Comparison of ENCODE assay signal across 8 cellular contexts in the genomic region with DNA sequence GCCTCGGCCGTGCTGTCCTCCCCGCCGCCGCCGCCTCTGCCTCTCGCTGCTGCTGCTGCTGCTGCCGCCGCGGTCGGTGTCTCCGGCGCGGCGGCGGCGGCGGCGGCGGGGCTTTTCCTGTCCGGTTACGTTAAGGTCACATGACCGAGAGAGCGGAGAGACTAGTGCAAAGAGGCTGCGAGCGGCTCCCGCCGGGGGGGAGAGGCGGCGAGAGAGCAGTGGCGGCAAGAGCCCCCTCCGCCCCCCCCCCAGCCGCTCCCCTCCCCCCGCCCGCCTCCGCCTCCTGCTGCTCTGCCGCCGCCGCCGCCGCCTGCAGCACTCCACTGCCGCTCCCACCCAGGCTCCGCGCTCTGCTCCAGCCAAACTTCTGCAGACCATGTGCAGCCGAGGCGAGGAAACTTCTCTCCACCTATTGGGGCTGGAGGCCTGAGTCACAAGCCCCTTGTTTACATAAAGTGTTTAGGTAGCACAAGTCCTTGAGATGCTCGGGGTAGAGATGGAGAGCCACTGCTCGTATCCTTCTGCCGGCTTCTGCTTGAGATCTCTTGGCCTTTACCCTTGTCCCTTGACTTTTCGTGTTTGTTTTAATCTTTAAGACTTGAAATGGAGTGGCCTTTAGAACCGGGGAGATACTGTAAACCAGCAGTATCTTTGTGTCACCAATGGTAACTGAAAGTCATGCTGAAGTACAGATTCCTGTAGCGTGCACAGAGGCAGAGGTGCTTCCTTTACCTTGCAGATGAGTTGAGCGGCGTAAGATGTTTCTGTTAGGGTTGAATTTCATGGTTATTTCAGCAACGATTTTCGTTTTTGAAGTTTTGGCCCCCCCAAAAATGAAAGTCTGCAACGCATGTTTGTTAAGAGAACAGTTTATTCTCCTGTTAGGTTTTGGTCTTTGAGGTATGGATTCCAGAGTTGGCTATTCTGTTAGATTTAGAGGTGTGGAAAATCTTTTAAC. TPM values are rescaled to one million over a fixed set of nuclear protein-coding genes. Genes with fewer than 3 reads are reported as not detected.
A peak's percentile ranks its signal among the peaks of the same experiment; 100 is the strongest.
DNase-seq lines count a peak whose midpoint lies in the region; ATAC-seq and TF ChIP-seq lines count a peak whose summit lies in the region.

A gene with protein sequence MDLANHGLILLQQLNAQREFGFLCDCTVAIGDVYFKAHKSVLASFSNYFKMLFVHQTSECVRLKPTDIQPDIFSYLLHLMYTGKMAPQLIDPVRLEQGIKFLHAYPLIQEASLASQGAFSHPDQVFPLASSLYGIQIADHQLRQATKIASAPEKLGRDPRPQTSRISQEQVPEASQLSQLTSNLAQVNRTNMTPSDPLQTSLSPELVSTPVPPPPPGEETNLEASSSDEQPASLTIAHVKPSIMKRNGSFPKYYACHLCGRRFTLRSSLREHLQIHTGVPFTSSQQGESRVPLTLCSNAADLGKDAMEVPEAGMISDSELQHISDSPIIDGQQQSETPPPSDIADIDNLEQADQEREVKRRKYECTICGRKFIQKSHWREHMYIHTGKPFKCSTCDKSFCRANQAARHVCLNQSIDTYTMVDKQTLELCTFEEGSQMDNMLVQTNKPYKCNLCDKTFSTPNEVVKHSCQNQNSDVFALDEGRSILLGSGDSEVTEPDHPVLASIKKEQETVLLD (minus strand): TSS at position 89 of the 958 bp plus-strand sequence. CDS start 17,922 bp downstream, outside the sequence.

- WGBS in endodermal cell (ENCODE audit: insufficient coverage in 1 of 2, insufficient read length in 1 of 2), 2 experiments: 1 to 3% methylated on average over 9 to 49 of the region's 57 CpGs

- TF ChIP-seq CTCF in 22Rv1 (IDR thresholded peaks at IDR 0.05) (no peak), endodermal cell (conservative IDR thresholded peaks at IDR 0.05) (no peak)

- H3K4me3 ChIP-seq in endodermal cell (ENCODE audit: low read length): peak within 1 kb of the TSS; percentile 97

- peak; percentile 57 for DNase-seq in NOMO-1 treated with DMSO at 0.1 percent for 48 hours (lab: John Stamatoyannopoulos, UW; ENCODE audit: unreplicated experiment)
- DNase-seq in activated CD8-positive, alpha-beta memory T cell treated with anti-CD3 and anti-CD28 coated beads, Interleukin-2, amount 10 ng/mL, durations not matched to agents 7 days and 5 days: peak; percentile 83
- DNase-seq in endodermal cell: peak; percentile 90
- DNase-seq in mesenteric fat pad (ENCODE audit: low spot score): peak; percentile 91
- peak; percentile 55 for DNase-seq in stimulated activated CD8-positive, alpha-beta memory T cell treated with anti-CD3 and anti-CD28 coated beads, Interleukin-12 subunit alpha, Interleukin-12 subunit beta, amount 100 ng/mL, for 4 hours (ENCODE audit: low read depth)

- peak within 1 kb of the TSS; percentile 96 for H3K27ac Mint-ChIP-seq in activated CD8-positive, alpha-beta memory T cell treated with anti-CD3 and anti-CD28 coated beads, Interleukin-2, amount 10 ng/mL, durations not matched to agents 7 days and 5 days
- H3K27ac Mint-ChIP-seq in endodermal cell: peak within 1 kb of the TSS; percentile 90

- no peaks in the 10 kb centered on the region for H3K27me3 ChIP-seq in endodermal cell (ENCODE audit: control insufficient read depth, insufficient read depth, low read length, poor library complexity, severe bottlenecking)

- peaks cover 54% of the 10 kb centered on the region for H3K4me1 Mint-ChIP-seq in activated CD8-positive, alpha-beta memory T cell treated with anti-CD3 and anti-CD28 coated beads, Interleukin-2, amount 10 ng/mL, durations not matched to agents 7 days and 5 days
- peaks cover 37% of the 10 kb centered on the region for H3K4me1 Mint-ChIP-seq in endodermal cell

- peaks cover 44% of the 10 kb centered on the region for H3K36me3 ChIP-seq in endodermal cell (ENCODE audit: control insufficient read depth, insufficient read depth, low read length)

- ATAC-seq in GM18511 (IDR thresholded peaks at IDR 0.05; ENCODE audit: unreplicated experiment) (peak; percentile 19), HG03342 (IDR thresholded peaks at IDR 0.05; ENCODE audit: unreplicated experiment) (peak; percentile 24)
- peak; percentile 15 for ATAC-seq in activated CD8-positive, alpha-beta memory T cell treated with anti-CD3 and anti-CD28 coated beads, Interleukin-2, amount 10 ng/mL, durations not matched to agents 7 days and 5 days

- peak within 1 kb of the TSS; percentile 92 for H3K4me3 Mint-ChIP-seq in activated CD8-positive, alpha-beta memory T cell treated with anti-CD3 and anti-CD28 coated beads, Interleukin-2, amount 10 ng/mL, durations not matched to agents 7 days and 5 days
- peak within 1 kb of the TSS; percentile 81 for H3K4me3 Mint-ChIP-seq in endodermal cell

- H3K27ac ChIP-seq in 22Rv1: peak within 1 kb of the TSS; percentile 100
- H3K27ac ChIP-seq in endodermal cell (ENCODE audit: low read depth, low read length): peak within 1 kb of the TSS; percentile 100

- no peaks in the 10 kb centered on the region for H3K9me3 Mint-ChIP-seq in activated CD8-positive, alpha-beta memory T cell treated with anti-CD3 and anti-CD28 coated beads, Interleukin-2, amount 10 ng/mL, durations not matched to agents 7 days and 5 days (ENCODE audit: low read depth)
- H3K9me3 Mint-ChIP-seq in endodermal cell: no peaks in the 10 kb centered on the region

- H3K27me3 Mint-ChIP-seq in activated CD8-positive, alpha-beta memory T cell treated with anti-CD3 and anti-CD28 coated beads, Interleukin-2, amount 10 ng/mL, durations not matched to agents 7 days and 5 days: no peaks in the 10 kb centered on the region
- H3K27me3 Mint-ChIP-seq in endodermal cell (ENCODE audit: insufficient read depth): no peaks in the 10 kb centered on the region

- no peaks in the 10 kb centered on the region for H3K9me3 ChIP-seq in endodermal cell (ENCODE audit: control insufficient read depth, low read length)

- peaks cover 4% of the 10 kb centered on the region for H3K4me1 ChIP-seq in endodermal cell (ENCODE audit: control insufficient read depth, insufficient read depth, low read length)

- H3K9ac ChIP-seq in endodermal cell (ENCODE audit: extremely low read depth, low read length, poor library complexity, severe bottlenecking): peak within 1 kb of the TSS; percentile 77

- peaks cover 24% of the 10 kb centered on the region for H3K36me3 Mint-ChIP-seq in activated CD8-positive, alpha-beta memory T cell treated with anti-CD3 and anti-CD28 coated beads, Interleukin-2, amount 10 ng/mL, durations not matched to agents 7 days and 5 days
- H3K36me3 Mint-ChIP-seq in endodermal cell (ENCODE audit: low read depth): peaks cover 26% of the 10 kb centered on the region

- CTCF ChIA-PET in activated CD8-positive, alpha-beta memory T cell treated with anti-CD3 and anti-CD28 coated beads, Interleukin-2, amount 10 ng/mL, durations not matched to agents 7 days and 5 days (lab: Charles Lee): no interaction called here

RNA-seq across cellular contexts. Expression of the gene that starts here (rescaled TPM):
- total RNA-seq in activated CD8-positive, alpha-beta memory T cell treated with anti-CD3 and anti-CD28 coated beads, Interleukin-2, amount 10 ng/mL, durations not matched to agents 7 days and 5 days: 10 to 100 TPM; 25.9 to 33.1 TPM
- total RNA-seq in endodermal cell (10 to 100 TPM; 11.4 to 15.2 TPM), mesenteric fat pad (10.7 TPM)
- polyA plus RNA-seq in endodermal cell (2013, experiment 1 of 2): 11.3 TPM
- polyA plus RNA-seq in endodermal cell (2013, experiment 2 of 2): 11.1 TPM

Comparison
In these comparisons a context has a peak if more than half of its experiments do, and no peak if none do; other contexts are left out.
1. Peak in every context shown above with its lines: DNase-seq, ATAC-seq, H3K4me3 ChIP-seq and H3K27ac ChIP-seq.